In genomic region chr2:88691339-88692183, GRCh38 we compare ENCODE assay signal across 8 cellular contexts. TPM values are rescaled to one million over a fixed set of nuclear protein-coding genes. Genes with fewer than 3 reads are reported as not detected.
DNase-seq lines count a peak whose midpoint lies in the region; ATAC-seq and TF ChIP-seq lines count a peak whose summit lies in the region.

TSS of gene RPIA (plus strand) at chr2:88691673. CDS start at chr2:88691699, 26 bp downstream.

- TF ChIP-seq EP300 in tibial nerve (IDR thresholded peaks at IDR 0.05): peak; percentile 90 to 91

- H3K27ac ChIP-seq in parathyroid adenoma: peak within 1 kb of the TSS; percentile 70
- H3K27ac ChIP-seq in tibial nerve: peak within 1 kb of the TSS; percentile 47 to 86 (median 78)

- TF ChIP-seq CTCF in GM12874 (IDR thresholded peaks at IDR 0.05; ENCODE audit: insufficient read depth, low read depth, low read length) (peak; percentile 87), parathyroid adenoma (IDR thresholded peaks at IDR 0.05) (peak; percentile 85), tibial nerve (IDR thresholded peaks at IDR 0.05) (peak; percentile 65 to 82 (median 74))

- peaks cover 18% of the 10 kb centered on the region for H3K79me2 ChIP-seq in parathyroid adenoma

- H3K9me3 ChIP-seq in parathyroid adenoma (ENCODE audit: control insufficient read depth, low read length): no peaks in the 10 kb centered on the region
- no peaks in the 10 kb centered on the region for H3K9me3 ChIP-seq in tibial nerve

- intact Hi-C loops in Right ventricle myocardium superior (cut with DNase I): no loop called here

- ATAC-seq in HG02763 (IDR thresholded peaks at IDR 0.05; ENCODE audit: unreplicated experiment) (peak; percentile 98), Right ventricle myocardium superior (ENCODE audit: poor library complexity) (peak; percentile 99)

- H3K4me2 ChIP-seq in parathyroid adenoma (ENCODE audit: low read length): peak within 1 kb of the TSS; percentile 89

- 0 to 1% methylated on average over 32 to 36 of the region's 71 CpGs for WGBS in tibial nerve, 2 donors

- no peaks in the 10 kb centered on the region for H3K36me3 ChIP-seq in parathyroid adenoma (ENCODE audit: control insufficient read depth, insufficient read depth, low read length)
- H3K36me3 ChIP-seq in tibial nerve: peaks cover 0 to 7% (median 0%) of the 10 kb centered on the region in 3 donors

- H3K27me3 ChIP-seq in parathyroid adenoma (ENCODE audit: control insufficient read depth, insufficient read depth, low read length) (no peaks in the 10 kb centered on the region), tibial nerve (no peaks in the 10 kb centered on the region)

- H2AFZ ChIP-seq in parathyroid adenoma: peak within 1 kb of the TSS; percentile 95

- DNase-seq in NCI-H1417 (lab: John Stamatoyannopoulos, UW): peak; percentile 92 to 96 (median 95)
- DNase-seq in SW 1271 (lab: John Stamatoyannopoulos, UW): peak; percentile 95 to 98
- peak; percentile 98 for DNase-seq in activated naive CD8-positive, alpha-beta T cell treated with anti-CD3 and anti-CD28 coated beads, Interleukin-2, amount 50 U/mL, for 16 hours (ENCODE audit: low read depth, low spot score)
- peak; percentile 99 for DNase-seq in Right ventricle myocardium superior
- peak; percentile 96 to 98 for DNase-seq in tibial nerve (ENCODE audit: low spot score in 2 of 2)

- H3K9ac ChIP-seq in parathyroid adenoma: peak within 1 kb of the TSS; percentile 42

- peak within 1 kb of the TSS; percentile 89 for H3K4me3 ChIP-seq in parathyroid adenoma (ENCODE audit: low read depth, low read length)
- H3K4me3 ChIP-seq in tibial nerve: peak within 1 kb of the TSS; percentile 59 to 85 (median 76)

- H3K4me1 ChIP-seq in parathyroid adenoma (peaks cover 4% of the 10 kb centered on the region), tibial nerve (peaks cover 0 to 33% (median 9%) of the 10 kb centered on the region in 4 donors)

- TF ChIP-seq POLR2A in tibial nerve (IDR thresholded peaks at IDR 0.05): peak; percentile 10 to 61

RNA-seq across cellular contexts. Expression of gene RPIA, which starts in this region (rescaled TPM):
- total RNA-seq in Right ventricle myocardium superior (17.4 TPM), tibial nerve (10 to 100 TPM in 1 of 4 donors, 1 to 10 TPM in 3; 6.3 to 12.2 (median 8.0) TPM)

Comparison
In these comparisons a context has a peak if more than half of its experiments do, and no peak if none do; other contexts are left out.
1. Peak in every context shown above with its lines: DNase-seq, ATAC-seq, H3K4me3 ChIP-seq and H3K27ac ChIP-seq.